30 cellular contexts compared by ENCODE assay signal in the genomic region with DNA sequence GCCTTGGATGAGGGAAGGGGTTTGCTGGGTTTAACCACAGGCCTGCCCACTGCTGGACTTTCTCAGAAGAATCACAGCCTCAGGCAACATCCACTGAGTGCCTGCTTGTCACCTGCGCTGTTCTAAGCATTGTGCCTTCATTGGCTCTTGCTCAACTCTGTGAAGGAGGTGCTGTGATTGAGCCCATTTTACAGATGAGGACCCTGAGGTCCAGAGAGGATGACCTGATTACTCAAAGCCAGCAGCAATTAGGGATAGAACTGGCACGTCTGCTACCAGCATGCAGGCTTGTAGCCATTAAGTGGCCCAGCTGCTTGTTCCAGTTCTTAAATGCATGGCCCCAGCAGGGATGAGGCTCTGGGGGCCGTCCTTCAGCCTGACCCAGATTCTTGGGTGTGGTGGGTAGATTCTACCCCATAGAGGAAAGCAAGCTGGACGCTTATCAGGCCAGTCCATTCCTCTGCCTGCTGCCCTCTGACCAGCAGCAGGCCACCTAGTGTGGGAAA.
"Had no signal": no experiment of that assay in that cellular context is flagged by ENCODE, and none has a peak within 500 bp of the region (broad histone marks: within the 10 kb centered on the region; RNA-seq: fewer than 3 reads in every experiment).

No MANE protein-coding gene starts in this region.

- H3K4me1 ChIP-seq: ascending aorta, breast epithelium had no signal

- H3K4me3 Mint-ChIP-seq: activated CD4-positive, alpha-beta memory T cell treated with anti-CD3 and anti-CD28 coated beads for 36 hours; activated CD4-positive, alpha-beta T cell treated with anti-CD3 and anti-CD28 coated beads for 36 hours; activated CD4-positive, alpha-beta T cell treated with anti-CD3 and anti-CD28 coated beads, Interleukin-2, amount 10 ng/mL, durations not matched to agents 24 days and 14 days; activated CD8-positive, alpha-beta memory T cell treated with anti-CD3 and anti-CD28 coated beads, Interleukin-2, amount 10 ng/mL, durations not matched to agents 7 days and 5 days; activated CD8-positive, alpha-beta T cell treated with anti-CD3 and anti-CD28 coated beads, Interleukin-2, amount 10 ng/mL, durations not matched to agents 7 days and 5 days; activated naive CD4-positive, alpha-beta T cell treated with anti-CD3 and anti-CD28 coated beads for 36 hours; activated naive CD4-positive, alpha-beta T cell treated with anti-CD3 and anti-CD28 coated beads, Interleukin-2, amount 50 U/mL, for 24 hours; activated naive CD8-positive, alpha-beta T cell treated with anti-CD3 and anti-CD28 coated beads for 36 hours; activated T-helper 1 cell treated with anti-CD3 and anti-CD28 coated beads, Interleukin-12 subunit alpha, Interleukin-12 subunit beta, Interleukin-2, Interleukin-4 antibody, amounts not matched to agents 30 ng/mL and 10 ng/mL and 1 ng/mL, durations not matched to agents 14 hours and 24 hours and 36 hours; brain; dendritic cell treated with granulocyte-macrophage colony-stimulating factor and Interleukin-4, amounts not matched to agents 40 ng/mL and 50 ng/mL, for 4 days; endodermal cell had no signal

- H3K27me3 Mint-ChIP-seq: activated CD4-positive, alpha-beta T cell treated with anti-CD3 and anti-CD28 coated beads, Interleukin-2, amount 10 ng/mL, durations not matched to agents 24 days and 14 days; activated CD8-positive, alpha-beta memory T cell treated with anti-CD3 and anti-CD28 coated beads, Interleukin-2, amount 10 ng/mL, durations not matched to agents 7 days and 5 days had no signal

- H3K9me3 ChIP-seq: ascending aorta, breast epithelium had no signal

- DNase-seq: activated CD4-positive, alpha-beta memory T cell treated with anti-CD3 and anti-CD28 coated beads for 36 hours; activated CD4-positive, alpha-beta T cell treated with anti-CD3 and anti-CD28 coated beads for 36 hours; activated CD4-positive, alpha-beta T cell treated with anti-CD3 and anti-CD28 coated beads, Interleukin-2, amount 10 ng/mL, durations not matched to agents 24 days and 14 days; activated CD4-positive, CD25-positive, alpha-beta regulatory T cell; activated CD4-positive, CD25-positive, alpha-beta regulatory T cell treated with anti-CD3 and anti-CD28 coated beads, Interleukin-2, amount 50 U/mL, for 72 hours; activated CD8-positive, alpha-beta memory T cell treated with anti-CD3 and anti-CD28 coated beads, Interleukin-2, amount 10 ng/mL, durations not matched to agents 7 days and 5 days; activated CD8-positive, alpha-beta memory T cell treated with anti-CD3 and anti-CD28 coated beads, Interleukin-2, amount 50 U/mL, for 4 hours; activated CD8-positive, alpha-beta T cell treated with anti-CD3 and anti-CD28 coated beads, Interleukin-2, amount 10 ng/mL, durations not matched to agents 7 days and 5 days; activated effector memory CD4-positive, alpha-beta T cell treated with anti-CD3 and anti-CD28 coated beads, Interleukin-2, amount 50 U/mL, for 16 hours; activated naive CD4-positive, alpha-beta T cell treated with anti-CD3 and anti-CD28 coated beads for 36 hours; activated naive CD8-positive, alpha-beta T cell treated with anti-CD3 and anti-CD28 coated beads for 36 hours; activated T-cell treated with anti-CD3 and anti-CD28 coated beads, Interleukin-2, amount 50 U/mL, for 1 hour; activated T-cell treated with anti-CD3 and anti-CD28 coated beads, Interleukin-2, amount 50 U/mL, for 48 hours; central memory CD4-positive, alpha-beta T cell; dorsolateral prefrontal cortex; effector memory CD4-positive, alpha-beta T cell; endodermal cell; foreskin fibroblast; head of caudate nucleus; T-helper 2 cell had no signal

- H3K4me1 Mint-ChIP-seq: activated CD4-positive, alpha-beta T cell treated with anti-CD3 and anti-CD28 coated beads for 36 hours; activated CD4-positive, alpha-beta T cell treated with anti-CD3 and anti-CD28 coated beads, Interleukin-2, amount 10 ng/mL, durations not matched to agents 24 days and 14 days; activated CD8-positive, alpha-beta memory T cell treated with anti-CD3 and anti-CD28 coated beads, Interleukin-2, amount 10 ng/mL, durations not matched to agents 7 days and 5 days; activated naive CD4-positive, alpha-beta T cell treated with anti-CD3 and anti-CD28 coated beads, Interleukin-2, amount 50 U/mL, for 24 hours; activated naive CD8-positive, alpha-beta T cell treated with anti-CD3 and anti-CD28 coated beads for 36 hours had no signal

- H3K27ac Mint-ChIP-seq: activated CD4-positive, alpha-beta memory T cell treated with anti-CD3 and anti-CD28 coated beads for 36 hours; activated CD4-positive, alpha-beta T cell treated with anti-CD3 and anti-CD28 coated beads for 36 hours; activated CD4-positive, alpha-beta T cell treated with anti-CD3 and anti-CD28 coated beads, Interleukin-2, amount 10 ng/mL, durations not matched to agents 24 days and 14 days; activated CD8-positive, alpha-beta memory T cell treated with anti-CD3 and anti-CD28 coated beads, Interleukin-2, amount 10 ng/mL, durations not matched to agents 7 days and 5 days; activated CD8-positive, alpha-beta T cell treated with anti-CD3 and anti-CD28 coated beads, Interleukin-2, amount 10 ng/mL, durations not matched to agents 7 days and 5 days; activated naive CD4-positive, alpha-beta T cell treated with anti-CD3 and anti-CD28 coated beads for 36 hours; activated naive CD4-positive, alpha-beta T cell treated with anti-CD3 and anti-CD28 coated beads, Interleukin-2, amount 50 U/mL, for 24 hours; activated naive CD8-positive, alpha-beta T cell treated with anti-CD3 and anti-CD28 coated beads for 36 hours; activated T-helper 1 cell treated with anti-CD3 and anti-CD28 coated beads, Interleukin-12 subunit alpha, Interleukin-12 subunit beta, Interleukin-2, Interleukin-4 antibody, amounts not matched to agents 30 ng/mL and 10 ng/mL and 1 ng/mL, durations not matched to agents 14 hours and 24 hours and 36 hours; activated T-helper 2 cell treated with anti-CD3 and anti-CD28 coated beads, Interferon-gamma antibody, Interleukin-2, Interleukin-4, amounts not matched to agents 10 μg/mL and 5 μg/mL and 100 μg/mL, durations not matched to agents 14 hours and 24 hours and 36 hours; brain; dendritic cell treated with granulocyte-macrophage colony-stimulating factor and Interleukin-4, amounts not matched to agents 40 ng/mL and 50 ng/mL, for 4 days; endodermal cell had no signal

- H3K36me3 ChIP-seq: ascending aorta, breast epithelium, cardiac muscle cell had no signal

- H3K36me3 Mint-ChIP-seq: activated CD4-positive, alpha-beta memory T cell treated with anti-CD3 and anti-CD28 coated beads for 36 hours; activated CD8-positive, alpha-beta memory T cell treated with anti-CD3 and anti-CD28 coated beads, Interleukin-2, amount 10 ng/mL, durations not matched to agents 7 days and 5 days; activated naive CD4-positive, alpha-beta T cell treated with anti-CD3 and anti-CD28 coated beads, Interleukin-2, amount 50 U/mL, for 24 hours; activated naive CD8-positive, alpha-beta T cell treated with anti-CD3 and anti-CD28 coated beads for 36 hours; brain had no signal

- H3K4me3 ChIP-seq: ascending aorta, breast epithelium, cardiac muscle cell, coronary artery, dorsolateral prefrontal cortex had no signal

- H3K27ac ChIP-seq: ascending aorta, breast epithelium, cardiac muscle cell, coronary artery, dorsolateral prefrontal cortex had no signal

- H3K9me3 Mint-ChIP-seq: activated CD4-positive, alpha-beta memory T cell treated with anti-CD3 and anti-CD28 coated beads for 36 hours; activated CD4-positive, alpha-beta T cell treated with anti-CD3 and anti-CD28 coated beads, Interleukin-2, amount 10 ng/mL, durations not matched to agents 24 days and 14 days; activated naive CD4-positive, alpha-beta T cell treated with anti-CD3 and anti-CD28 coated beads for 36 hours; activated naive CD4-positive, alpha-beta T cell treated with anti-CD3 and anti-CD28 coated beads, Interleukin-2, amount 50 U/mL, for 24 hours; activated naive CD8-positive, alpha-beta T cell treated with anti-CD3 and anti-CD28 coated beads for 36 hours; activated T-helper 1 cell treated with anti-CD3 and anti-CD28 coated beads, Interleukin-12 subunit alpha, Interleukin-12 subunit beta, Interleukin-2, Interleukin-4 antibody, amounts not matched to agents 30 ng/mL and 10 ng/mL and 1 ng/mL, durations not matched to agents 14 hours and 24 hours and 36 hours; activated T-helper 2 cell treated with anti-CD3 and anti-CD28 coated beads, Interferon-gamma antibody, Interleukin-2, Interleukin-4, amounts not matched to agents 10 μg/mL and 5 μg/mL and 100 μg/mL, durations not matched to agents 14 hours and 24 hours and 36 hours; dendritic cell treated with granulocyte-macrophage colony-stimulating factor and Interleukin-4, amounts not matched to agents 40 ng/mL and 50 ng/mL, for 4 days had no signal

- ATAC-seq: activated CD4-positive, alpha-beta T cell treated with anti-CD3 and anti-CD28 coated beads for 36 hours; activated CD8-positive, alpha-beta memory T cell treated with anti-CD3 and anti-CD28 coated beads, Interleukin-2, amount 10 ng/mL, durations not matched to agents 7 days and 5 days; activated CD8-positive, alpha-beta T cell treated with anti-CD3 and anti-CD28 coated beads, Interleukin-2, amount 10 ng/mL, durations not matched to agents 7 days and 5 days; esophagus mucosa had no signal

- H3K27me3 ChIP-seq: ascending aorta, breast epithelium, cardiac muscle cell had no signal
